21 cellular contexts compared by ENCODE assay signal in genomic region chr20:17633221-17633849, GRCh38. TPM values are rescaled to one million over a fixed set of nuclear protein-coding genes. Genes with fewer than 3 reads are reported as not detected.
A peak's percentile ranks its signal among the peaks of the same experiment; 100 is the strongest.
DNase-seq lines count a peak whose midpoint lies in the region; ATAC-seq and TF ChIP-seq lines count a peak whose summit lies in the region.
"Had no signal": no experiment of that assay in that cellular context is flagged by ENCODE, and none has a peak within 500 bp of the region (broad histone marks: within the 10 kb centered on the region; RNA-seq: fewer than 3 reads in every experiment).

No MANE protein-coding gene starts in this region.

- DNase-seq in Right ventricle myocardium inferior (ENCODE audit: missing footprints) (peak; percentile 48), cardiac septum (ENCODE audit: low spot score) (no peak), glutamatergic neuron (no peak), trophoblast cell (no peak), HCEC 1CT (no peak), SK-N-DZ (ENCODE audit: low spot score) (no peak), NCI-H510A (lab: John Stamatoyannopoulos, UW) (no peak)
- DNase-seq: 8988T; ACHN; CD4-positive, alpha-beta T cell; GM23248; H7; KBM-7; MG63; NCI-H1105 treated with DMSO at 0.1 percent for 48 hours; NCI-H146; NCI-H1930; NCI-H2107; NCI-H524 treated with DMSO at 0.1 percent for 48 hours; NCI-H774 had no signal

- no peaks in the 10 kb centered on the region for H3K79me2 ChIP-seq in trophoblast cell (ENCODE audit: control insufficient read depth, insufficient read depth, low read length, poor library complexity)

- H3K27ac Mint-ChIP-seq in glutamatergic neuron (ENCODE audit: unreplicated experiment), result no peak overlapping the region
- H3K27ac Mint-ChIP-seq: CD4-positive, alpha-beta T cell had no signal

- no peak for ATAC-seq in Right ventricle myocardium inferior

- H3K9me3 Mint-ChIP-seq in glutamatergic neuron (ENCODE audit: unreplicated experiment), result peaks cover 28% of the 10 kb centered on the region
- H3K9me3 Mint-ChIP-seq: CD4-positive, alpha-beta T cell had no signal

- no peak overlapping the region for H3K14ac ChIP-seq in trophoblast cell (ENCODE audit: low read length)

- peaks cover 46 to 88% (median 64%) of the 10 kb centered on the region in 10 experiments for H3K4me1 ChIP-seq in BLaER1 treated with 17β-estradiol and CSF1 and Interleukin-3, amounts not matched to agents 10 nM and 100 nM
- H3K4me1 ChIP-seq in trophoblast cell (ENCODE audit: control insufficient read depth in 1 of 2, insufficient read depth in 2 of 2, low read length in 2 of 2), result no peaks in the 10 kb centered on the region

- peak overlapping the region in 10 of 11 experiments; percentile 35 to 94 (median 92); a peak in 20 of 22 replicates for H3K4me2 ChIP-seq in BLaER1 treated with 17β-estradiol and CSF1 and Interleukin-3, amounts not matched to agents 10 nM and 100 nM
- no peak overlapping the region for H3K4me2 ChIP-seq in trophoblast cell (ENCODE audit: low read length)

- H4K91ac ChIP-seq in trophoblast cell (ENCODE audit: low read depth, low read length), result no peak overlapping the region

- no peaks in the 10 kb centered on the region for H3K9me3 ChIP-seq in BLaER1 treated with 17β-estradiol and CSF1 and Interleukin-3, amounts not matched to agents 10 nM and 100 nM (replicated peaks in 1 of 11)
- no peaks in the 10 kb centered on the region for H3K9me3 ChIP-seq in trophoblast cell (ENCODE audit: insufficient read depth, low read depth, low read length)
- H3K9me3 ChIP-seq: MG63 had no signal

- H3K27ac ChIP-seq in BLaER1 treated with 17β-estradiol and CSF1 and Interleukin-3, amounts not matched to agents 10 nM and 100 nM, result peak overlapping the region in 4 of 11 experiments; percentile 9 to 74 (median 47); a peak in 5 of 22 replicates
- H3K27ac ChIP-seq in trophoblast cell (ENCODE audit: low read depth, low read length), result no peak overlapping the region
- H3K27ac ChIP-seq: GM23248 had no signal

- H3K27me3 Mint-ChIP-seq in glutamatergic neuron (ENCODE audit: unreplicated experiment), result peaks cover 23% of the 10 kb centered on the region
- H3K27me3 Mint-ChIP-seq: CD4-positive, alpha-beta T cell had no signal

- H3K4me3 Mint-ChIP-seq in glutamatergic neuron (ENCODE audit: unreplicated experiment), result peak overlapping the region; percentile 43
- H3K4me3 Mint-ChIP-seq: CD4-positive, alpha-beta T cell had no signal

- H3K79me1 ChIP-seq in trophoblast cell (ENCODE audit: low read length), result no peaks in the 10 kb centered on the region

- peaks cover 52 to 83% (median 69%) of the 10 kb centered on the region in 11 experiments for H3K36me3 ChIP-seq in BLaER1 treated with 17β-estradiol and CSF1 and Interleukin-3, amounts not matched to agents 10 nM and 100 nM
- H3K36me3 ChIP-seq in trophoblast cell (ENCODE audit: control insufficient read depth in 1 of 2, insufficient read depth in 2 of 2, low read length in 2 of 2), result peaks cover 92 to 100% of the 10 kb centered on the region in 2 experiments

- WGBS in trophoblast cell (ENCODE audit: extremely low coverage, insufficient coverage, insufficient read length), result no CpG with 5 or more reads among the region's 13 CpGs

- H3K4me1 Mint-ChIP-seq in glutamatergic neuron (ENCODE audit: low read depth, unreplicated experiment), result peaks cover 55% of the 10 kb centered on the region

- H3K4me3 ChIP-seq in BLaER1 treated with 17β-estradiol and CSF1 and Interleukin-3, amounts not matched to agents 10 nM and 100 nM, result no peak overlapping the region
- H3K4me3 ChIP-seq in trophoblast cell (ENCODE audit: low read depth, low read length), result peak overlapping the region; percentile 45
- H3K4me3 ChIP-seq: GM23248, MG63 had no signal

- H3K4ac ChIP-seq in trophoblast cell (ENCODE audit: low read depth, low read length), result no peak overlapping the region

- H3K36me3 Mint-ChIP-seq in glutamatergic neuron (ENCODE audit: unreplicated experiment), result peaks cover 4% of the 10 kb centered on the region

- no peak overlapping the region for H3K23ac ChIP-seq in trophoblast cell (ENCODE audit: low read length)

- no peak overlapping the region for H2BK5ac ChIP-seq in trophoblast cell (ENCODE audit: low read depth, low read length, poor library complexity)

- no peak overlapping the region for H2BK12ac ChIP-seq in trophoblast cell (ENCODE audit: low read length)

- H4K8ac ChIP-seq in trophoblast cell (ENCODE audit: low read depth, low read length), result no peak overlapping the region

- H2BK120ac ChIP-seq in trophoblast cell (ENCODE audit: insufficient read depth, low read length, poor library complexity), result no peak overlapping the region

- no peak overlapping the region for H2AK5ac ChIP-seq in trophoblast cell (ENCODE audit: low read length)

- no peaks in the 10 kb centered on the region for H3K27me3 ChIP-seq in BLaER1 treated with 17β-estradiol and CSF1 and Interleukin-3, amounts not matched to agents 10 nM and 100 nM
- no peaks in the 10 kb centered on the region for H3K27me3 ChIP-seq in trophoblast cell (ENCODE audit: insufficient read depth, low read length)
- H3K27me3 ChIP-seq: MG63 had no signal

- H4K12ac ChIP-seq in trophoblast cell (ENCODE audit: low read depth, low read length), result no peak overlapping the region

- no peak overlapping the region for H3K18ac ChIP-seq in trophoblast cell (ENCODE audit: low read length)

- intact Hi-C loops in Right ventricle myocardium inferior (cut with DNase I), result no loop called here
- intact Hi-C loops in cardiac septum (cut with DNase I), result no loop called here

- TF ChIP-seq CTCF in glutamatergic neuron (IDR thresholded peaks at IDR 0.05; ENCODE audit: partially characterized antibody, unreplicated experiment), result no peak

- H4K20me1 ChIP-seq in BLaER1 treated with 17β-estradiol and CSF1 and Interleukin-3, amounts not matched to agents 10 nM and 100 nM, result peaks cover 17 to 99% (median 60%) of the 10 kb centered on the region in 11 experiments; a peak in 18 of 22 replicates

- H3K9ac ChIP-seq in BLaER1 treated with 17β-estradiol and CSF1 and Interleukin-3, amounts not matched to agents 10 nM and 100 nM, result peak overlapping the region in 6 of 11 experiments; percentile 2 to 73 (median 70); a peak in 10 of 22 replicates
- no peak overlapping the region for H3K9ac ChIP-seq in trophoblast cell (ENCODE audit: low read length)
- H3K9ac ChIP-seq: GM23248 had no signal

- H2AFZ ChIP-seq in trophoblast cell (ENCODE audit: insufficient read depth, low read length, poor library complexity), result no peak overlapping the region
- H2AFZ ChIP-seq: GM23248 had no signal

RNA-seq across cellular contexts. Expression of gene RRBP1, which starts 48.7 kb away (rescaled TPM):
- 38.5 TPM for total RNA-seq in Right ventricle myocardium inferior
- 46.7 TPM for total RNA-seq in cardiac septum
- 63.3 TPM for total RNA-seq in glutamatergic neuron (ENCODE audit: unreplicated experiment)
- polyA plus RNA-seq in trophoblast cell (2013), result 231 and 244 TPM in 2 replicates
- polyA plus RNA-seq in SK-N-DZ (2014; cell fraction: cytosol; rRNA removed), result 9.2 and 14.2 TPM in 2 replicates
- polyA plus RNA-seq in SK-N-DZ (2014; cell fraction: nucleus; rRNA removed), result 24.2 and 26.9 TPM in 2 replicates
